In genomic region chr14:52950898-52951729, GRCh38 we compare ENCODE assay signal across 8 cellular contexts. TPM values are rescaled to one million over a fixed set of nuclear protein-coding genes. Genes with fewer than 3 reads are reported as not detected.
DNase-seq lines count a peak whose midpoint lies in the region; ATAC-seq and TF ChIP-seq lines count a peak whose summit lies in the region.

Gene FERMT2 (minus strand): TSS chr14:52951050. CDS start chr14:52950568, 482 bp downstream.

- H3K4me3 ChIP-seq in GM23248, result peak within 1 kb of the TSS; percentile 94
- H3K4me3 ChIP-seq in lung, result peak within 1 kb of the TSS; percentile 68
- H3K4me3 ChIP-seq in subcutaneous abdominal adipose tissue (ENCODE audit: low read depth in 1 of 5, low read length in 5 of 5), result peak within 1 kb of the TSS; percentile 94 to 99 (median 96)
- H3K4me3 ChIP-seq in Karpas-422 (ENCODE audit: low read length), result no peak within 1 kb of the TSS

- H3F3A ChIP-seq in GM23248 (ENCODE audit: insufficient read depth), result peaks cover 40% of the 10 kb centered on the region

- H3K79me2 ChIP-seq in GM23248 (ENCODE audit: insufficient read depth) (peaks cover 51% of the 10 kb centered on the region), Karpas-422 (ENCODE audit: low read length) (no peaks in the 10 kb centered on the region)

- H3K9ac ChIP-seq in GM23248 (peak within 1 kb of the TSS; percentile 91), subcutaneous abdominal adipose tissue (ENCODE audit: low read length in 5 of 5) (peak within 1 kb of the TSS; percentile 79 to 97 (median 87)), Karpas-422 (ENCODE audit: low read length) (no peak within 1 kb of the TSS)

- WGBS in GM23248 (ENCODE audit: low coverage in 1 of 2, low lambda C conversion rate in 2 of 2, missing lambda C conversion rate in 2 of 2), 2 experiments, result 1 to 3% methylated on average over 22 to 91 of the region's 96 CpGs
- WGBS in lung, 2 donors, result 1% methylated on average over 40 to 96 of the region's 96 CpGs

- H2AFZ ChIP-seq in GM23248, result peak within 1 kb of the TSS; percentile 88
- no peak within 1 kb of the TSS for H2AFZ ChIP-seq in Karpas-422 (ENCODE audit: low read length)

- H4K20me1 ChIP-seq in GM23248 (ENCODE audit: insufficient read depth) (peaks cover 18% of the 10 kb centered on the region), Karpas-422 (ENCODE audit: insufficient read depth, low read depth, low read length) (no peaks in the 10 kb centered on the region)

- no peak for TF ChIP-seq CTCF in lung (IDR thresholded peaks at IDR 0.05; ENCODE audit: control extremely low read depth, extremely low read depth)

- H3K4me2 ChIP-seq in GM23248 (ENCODE audit: unreplicated experiment) (peak within 1 kb of the TSS; percentile 98), Karpas-422 (ENCODE audit: low read depth, low read length, poor library complexity, severe bottlenecking) (no peak within 1 kb of the TSS)

- in situ Hi-C loops in GM23248 (cut with MboI) (no loop called here), endometrial microvascular endothelial cells (cut with HindIII; ENCODE audit: inconsistent ontology term, low pct_unique_long_range_greater_than_20kb, low sequenced_read_pairs) (no loop called here)

- peak; percentile 89 for ATAC-seq in lung (ENCODE audit: insufficient read depth, low FRiP score)

- H3K27ac ChIP-seq in GM23248, result peak within 1 kb of the TSS; percentile 89
- H3K27ac ChIP-seq in lung (ENCODE audit: low read depth in 1 of 2, low read length in 1 of 2), result peak within 1 kb of the TSS; percentile 94 to 100
- H3K27ac ChIP-seq in subcutaneous abdominal adipose tissue (ENCODE audit: low read depth, low read length), result peak within 1 kb of the TSS; percentile 98
- H3K27ac ChIP-seq in Karpas-422 (ENCODE audit: low read length), result no peak within 1 kb of the TSS

- no peaks in the 10 kb centered on the region for H3K27me3 ChIP-seq in GM23248 (replicated peaks; ENCODE audit: insufficient read depth)
- H3K27me3 ChIP-seq in lung (ENCODE audit: control insufficient read depth, insufficient read depth), result no peaks in the 10 kb centered on the region
- no peaks in the 10 kb centered on the region for H3K27me3 ChIP-seq in subcutaneous abdominal adipose tissue (ENCODE audit: control insufficient read depth in 5 of 5, insufficient read depth in 4 of 5, low read length in 5 of 5)
- H3K27me3 ChIP-seq in Karpas-422 (ENCODE audit: low read length), result no peaks in the 10 kb centered on the region

- peaks cover 12% of the 10 kb centered on the region for H3K36me3 ChIP-seq in GM23248 (ENCODE audit: low read depth)
- peaks cover 1 to 3% of the 10 kb centered on the region in 2 donors for H3K36me3 ChIP-seq in lung (ENCODE audit: control insufficient read depth in 2 of 2, insufficient read depth in 2 of 2, low read length in 2 of 2)
- peaks cover 0 to 12% (median 8%) of the 10 kb centered on the region in 5 donors for H3K36me3 ChIP-seq in subcutaneous abdominal adipose tissue (ENCODE audit: control insufficient read depth in 5 of 5, insufficient read depth in 5 of 5, low read length in 5 of 5)
- H3K36me3 ChIP-seq in Karpas-422 (ENCODE audit: insufficient read depth, low read length), result no peaks in the 10 kb centered on the region

- H3K9me3 ChIP-seq in GM23248 (ENCODE audit: low read depth), result no peaks in the 10 kb centered on the region
- no peaks in the 10 kb centered on the region for H3K9me3 ChIP-seq in lung (ENCODE audit: control insufficient read depth in 2 of 2, insufficient read depth in 1 of 2, low read length in 1 of 2)
- no peaks in the 10 kb centered on the region for H3K9me3 ChIP-seq in subcutaneous abdominal adipose tissue (ENCODE audit: control insufficient read depth in 5 of 5, low read length in 5 of 5)
- H3K9me3 ChIP-seq in Karpas-422 (ENCODE audit: low read length), result no peaks in the 10 kb centered on the region

- H3K9me2 ChIP-seq in GM23248 (ENCODE audit: insufficient read depth), result no peaks in the 10 kb centered on the region
- no peaks in the 10 kb centered on the region for H3K9me2 ChIP-seq in Karpas-422 (replicated peaks; ENCODE audit: insufficient read depth, low read length)

- H3K4me1 ChIP-seq in GM23248 (ENCODE audit: insufficient read depth) (peaks cover 21% of the 10 kb centered on the region), lung (ENCODE audit: control insufficient read depth in 2 of 2, insufficient read depth in 2 of 2, low read length in 2 of 2) (peaks cover 1 to 13% of the 10 kb centered on the region in 2 donors), subcutaneous abdominal adipose tissue (ENCODE audit: control insufficient read depth in 5 of 5, insufficient read depth in 5 of 5, low read length in 5 of 5) (peaks cover 3 to 52% (median 42%) of the 10 kb centered on the region in 5 donors), Karpas-422 (ENCODE audit: low read length) (no peaks in the 10 kb centered on the region)

- DNase-seq in D341Med (ENCODE audit: low spot score) (peak; percentile 95), GM23248 (peak; percentile 92), NCI-H2081 (lab: John Stamatoyannopoulos, UW) (peak; percentile 77 to 80), lung (ENCODE audit: low spot score) (peak; percentile 87), Karpas-422 (no peak)
- peak; percentile 34 for DNase-seq in activated CD4-positive, CD25-positive, alpha-beta regulatory T cell treated with anti-CD3 and anti-CD28 coated beads, Interleukin-2, amount 50 U/mL, for 72 hours

RNA-seq across cellular contexts. Expression of gene FERMT2, which starts in this region (rescaled TPM):
- total RNA-seq in GM23248 (2014; rRNA removed; shearing (Covaris generic)), result 217 and 256 TPM in 2 replicates
- polyA plus RNA-seq in GM23248 (2016; fragmentation: Nextera tagmentation; extraction: Ambion mirVana) (124 and 126 TPM in 2 replicates), lung (10 to 100 TPM; 33.2 to 44.8 TPM)
- total RNA-seq in endometrial microvascular endothelial cells (ENCODE audit: inconsistent ontology term) (104 TPM), lung (100 to 1,000 TPM in 1 of 2 donors, 10 to 100 TPM in 1; 88.5 to 170 TPM)
- total RNA-seq in Karpas-422 (2014; rRNA removed; shearing (Covaris generic); ENCODE audit: low replicate concordance), result 0.07 and 0.34 TPM in 2 replicates

Comparison
In these comparisons a context has a peak if more than half of its experiments do, and no peak if none do; other contexts are left out.
1. RNA of gene FERMT2 (total RNA-seq): 217 to 256 TPM in GM23248, 88.5 to 170 TPM in lung and 104 TPM in endometrial microvascular endothelial cells (single experiment); 0.07 to 0.34 TPM in Karpas-422; every median in the first group is over 10 times any median in the second.